16 cellular contexts compared by ENCODE assay signal in genomic region chr2:20823917-20824316, GRCh38. TPM values are rescaled to one million over a fixed set of nuclear protein-coding genes. Genes with fewer than 3 reads are reported as not detected.
A peak's percentile ranks its signal among the peaks of the same experiment; 100 is the strongest.
DNase-seq lines count a peak whose midpoint lies in the region; ATAC-seq lines count a peak whose summit lies in the region.
"Had no signal": no experiment of that assay in that cellular context is flagged by ENCODE, and none has a peak within 500 bp of the region (broad histone marks: within the 10 kb centered on the region; RNA-seq: fewer than 3 reads in every experiment).

No MANE protein-coding gene starts in this region.

- H3K4me1 ChIP-seq in CD4-positive, alpha-beta memory T cell (ENCODE audit: insufficient read depth, low read length), result peaks cover 3% of the 10 kb centered on the region
- H3K4me1 ChIP-seq: psoas muscle had no signal

- no peak overlapping the region for H3K4me3 ChIP-seq in CD4-positive, alpha-beta memory T cell (ENCODE audit: low read length in 2 of 2)

- H3K4me1 Mint-ChIP-seq in CD4-positive, alpha-beta memory T cell, result peaks cover 9 to 28% (median 18%) of the 10 kb centered on the region in 4 donors
- peaks cover 14% of the 10 kb centered on the region for H3K4me1 Mint-ChIP-seq in activated T-helper 2 cell treated with anti-CD3 and anti-CD28 coated beads, Interferon-gamma antibody, Interleukin-2, Interleukin-4, amounts not matched to agents 10 μg/mL and 5 μg/mL and 100 μg/mL, durations not matched to agents 14 hours and 24 hours and 36 hours (ENCODE audit: low read depth)
- H3K4me1 Mint-ChIP-seq in natural killer cell treated with Interleukin-12 subunit alpha and Interleukin-12 subunit beta and Interleukin-15 and Interleukin-18, amount 100 ng/mL, for 72 hours (ENCODE audit: low read depth in 2 of 2), result peaks cover 11 to 18% of the 10 kb centered on the region in 2 donors

- in situ Hi-C loops in G401 (cut with HindIII; ENCODE audit: low sequenced_read_pairs), result no loop called here

- H3K27me3 Mint-ChIP-seq in CD4-positive, alpha-beta memory T cell, result no peaks in the 10 kb centered on the region
- H3K27me3 Mint-ChIP-seq in activated T-helper 2 cell treated with anti-CD3 and anti-CD28 coated beads, Interferon-gamma antibody, Interleukin-2, Interleukin-4, amounts not matched to agents 10 μg/mL and 5 μg/mL and 100 μg/mL, durations not matched to agents 14 hours and 24 hours and 36 hours (ENCODE audit: low read depth), result peaks cover 3% of the 10 kb centered on the region
- H3K27me3 Mint-ChIP-seq in natural killer cell treated with Interleukin-12 subunit alpha and Interleukin-12 subunit beta and Interleukin-15 and Interleukin-18, amount 100 ng/mL, for 72 hours, result no peaks in the 10 kb centered on the region

- intact Hi-C loops in CD4-positive, alpha-beta memory T cell (cut with micrococcal nuclease), result loop anchor here (2.0 to 10.0 kb wide), 4 partner anchors 172 to 769 kb away; partner anchors contain the start of genes HS1BP3, LAPTM4A, PUM2 and RHOB
- intact Hi-C loops in activated T-helper 2 cell treated with anti-CD3 and anti-CD28 coated beads, Interferon-gamma antibody, Interleukin-2, Interleukin-4, amounts not matched to agents 10 μg/mL and 5 μg/mL and 100 μg/mL, durations not matched to agents 14 hours and 24 hours and 36 hours (cut with micrococcal nuclease), result loop anchor here (5.0 kb wide), 2 partner anchors 43 to 172 kb away; partner anchors contain the start of gene HS1BP3

- no peak for ATAC-seq in natural killer cell treated with Interleukin-12 subunit alpha and Interleukin-12 subunit beta and Interleukin-15 and Interleukin-18, amount 100 ng/mL, for 72 hours

- POLR2A ChIA-PET in CD4-positive, alpha-beta memory T cell (lab: Charles Lee; ENCODE audit: partially characterized antibody), result interaction anchor here (2.3 kb wide), 1 partner anchor 172 kb away, joined by 32 read pairs; the partner anchor contains the start of gene HS1BP3

- no peaks in the 10 kb centered on the region for H3K9me3 Mint-ChIP-seq in CD4-positive, alpha-beta memory T cell
- peaks cover 3% of the 10 kb centered on the region for H3K9me3 Mint-ChIP-seq in activated T-helper 2 cell treated with anti-CD3 and anti-CD28 coated beads, Interferon-gamma antibody, Interleukin-2, Interleukin-4, amounts not matched to agents 10 μg/mL and 5 μg/mL and 100 μg/mL, durations not matched to agents 14 hours and 24 hours and 36 hours
- H3K9me3 Mint-ChIP-seq in natural killer cell treated with Interleukin-12 subunit alpha and Interleukin-12 subunit beta and Interleukin-15 and Interleukin-18, amount 100 ng/mL, for 72 hours, result no peaks in the 10 kb centered on the region
- H3K9me3 Mint-ChIP-seq: activated B cell treated with CpG ODN at 0.5 μM for 24 hours; activated naive CD8-positive, alpha-beta T cell treated with anti-CD3 and anti-CD28 coated beads, Interleukin-2, amount 10 ng/mL, durations not matched to agents 7 days and 5 days had no signal

- peak overlapping the region in 4 of 7 donors; percentile 55 to 98 (median 59) for H3K27ac Mint-ChIP-seq in CD4-positive, alpha-beta memory T cell
- no peak overlapping the region for H3K27ac Mint-ChIP-seq in activated T-helper 2 cell treated with anti-CD3 and anti-CD28 coated beads, Interferon-gamma antibody, Interleukin-2, Interleukin-4, amounts not matched to agents 10 μg/mL and 5 μg/mL and 100 μg/mL, durations not matched to agents 14 hours and 24 hours and 36 hours
- peak overlapping the region; percentile 68 to 97 for H3K27ac Mint-ChIP-seq in natural killer cell treated with Interleukin-12 subunit alpha and Interleukin-12 subunit beta and Interleukin-15 and Interleukin-18, amount 100 ng/mL, for 72 hours

- H3K9me3 ChIP-seq in CD4-positive, alpha-beta memory T cell (ENCODE audit: control insufficient read depth in 1 of 2, low read length in 2 of 2), result no peaks in the 10 kb centered on the region
- H3K9me3 ChIP-seq: MG63, psoas muscle had no signal

- no peak overlapping the region for H3K27ac ChIP-seq in CD4-positive, alpha-beta memory T cell (ENCODE audit: low read depth, low read length)

- CTCF ChIA-PET in CD4-positive, alpha-beta memory T cell (lab: Charles Lee; ENCODE audit: partially characterized antibody), result interaction anchor here (0.6 to 2.2 kb wide), 5 partner anchors 10 to 382 kb away, joined by 3 to 5 read pairs (median 3); partner anchors contain the start of gene HS1BP3

- no peaks in the 10 kb centered on the region for H3K27me3 ChIP-seq in CD4-positive, alpha-beta memory T cell (ENCODE audit: insufficient read depth, low read length)
- H3K27me3 ChIP-seq: MG63 had no signal

- peak overlapping the region in 7 of 8 donors; percentile 9 to 46 (median 40) for H3K4me3 Mint-ChIP-seq in CD4-positive, alpha-beta memory T cell
- peak overlapping the region; percentile 13 for H3K4me3 Mint-ChIP-seq in activated T-helper 2 cell treated with anti-CD3 and anti-CD28 coated beads, Interferon-gamma antibody, Interleukin-2, Interleukin-4, amounts not matched to agents 10 μg/mL and 5 μg/mL and 100 μg/mL, durations not matched to agents 14 hours and 24 hours and 36 hours (ENCODE audit: low read depth)
- peak overlapping the region; percentile 4 for H3K4me3 Mint-ChIP-seq in natural killer cell treated with Interleukin-12 subunit alpha and Interleukin-12 subunit beta and Interleukin-15 and Interleukin-18, amount 100 ng/mL, for 72 hours

- H3K36me3 ChIP-seq in CD4-positive, alpha-beta memory T cell (ENCODE audit: insufficient read depth, low read length), result no peaks in the 10 kb centered on the region
- H3K36me3 ChIP-seq: MG63 had no signal

- H3K36me3 Mint-ChIP-seq in CD4-positive, alpha-beta memory T cell, result peaks cover 0 to 14% of the 10 kb centered on the region in 2 donors
- peaks cover 7% of the 10 kb centered on the region for H3K36me3 Mint-ChIP-seq in activated T-helper 2 cell treated with anti-CD3 and anti-CD28 coated beads, Interferon-gamma antibody, Interleukin-2, Interleukin-4, amounts not matched to agents 10 μg/mL and 5 μg/mL and 100 μg/mL, durations not matched to agents 14 hours and 24 hours and 36 hours (ENCODE audit: low read depth)
- H3K36me3 Mint-ChIP-seq in natural killer cell treated with Interleukin-12 subunit alpha and Interleukin-12 subunit beta and Interleukin-15 and Interleukin-18, amount 100 ng/mL, for 72 hours, result no peaks in the 10 kb centered on the region

- no peak for DNase-seq in CD4-positive, alpha-beta memory T cell
- peak; percentile 26 for DNase-seq in EL
- no peak for DNase-seq in activated T-helper 2 cell treated with anti-CD3 and anti-CD28 coated beads, Interferon-gamma antibody, Interleukin-2, Interleukin-4, amounts not matched to agents 10 μg/mL and 5 μg/mL and 100 μg/mL, durations not matched to agents 14 hours and 24 hours and 36 hours (ENCODE audit: low spot score)
- no peak for DNase-seq in natural killer cell treated with Interleukin-12 subunit alpha and Interleukin-12 subunit beta and Interleukin-15 and Interleukin-18, amount 100 ng/mL, for 72 hours (ENCODE audit: low spot score)
- no peak for DNase-seq in SKM-1 (lab: John Stamatoyannopoulos, UW; ENCODE audit: unreplicated experiment)
- no peak for DNase-seq in G401 (ENCODE audit: low spot score)
- DNase-seq in GM19240 (ENCODE audit: insufficient read length, low spot score), result no peak
- DNase-seq: activated B cell treated with CpG ODN at 0.5 μM for 24 hours; activated naive CD8-positive, alpha-beta T cell treated with anti-CD3 and anti-CD28 coated beads, Interleukin-2, amount 10 ng/mL, durations not matched to agents 7 days and 5 days; DMS79; HCEC 1CT; head of caudate nucleus; MG63; NCI-H187; NCI-H446; psoas muscle had no signal

RNA-seq across cellular contexts. Expression of gene LDAH, which starts 1.0 kb away (rescaled TPM):
- total RNA-seq in CD4-positive, alpha-beta memory T cell, result 10 to 100 TPM; 22.7 to 23.9 TPM
- polyA plus RNA-seq in CD4-positive, alpha-beta memory T cell, result 10 to 100 TPM; 12.3 to 14.9 TPM
- 34.7 and 35.9 TPM in 2 replicates for total RNA-seq in activated T-helper 2 cell treated with anti-CD3 and anti-CD28 coated beads, Interferon-gamma antibody, Interleukin-2, Interleukin-4, amounts not matched to agents 10 μg/mL and 5 μg/mL and 100 μg/mL, durations not matched to agents 14 hours and 24 hours and 36 hours
- 10 to 100 TPM; 31.0 to 37.1 TPM for total RNA-seq in natural killer cell treated with Interleukin-12 subunit alpha and Interleukin-12 subunit beta and Interleukin-15 and Interleukin-18, amount 100 ng/mL, for 72 hours
- 30.7 and 47.7 TPM in 2 replicates for total RNA-seq in G401 (2014; rRNA removed; shearing (Covaris generic))
